In the genomic region with DNA sequence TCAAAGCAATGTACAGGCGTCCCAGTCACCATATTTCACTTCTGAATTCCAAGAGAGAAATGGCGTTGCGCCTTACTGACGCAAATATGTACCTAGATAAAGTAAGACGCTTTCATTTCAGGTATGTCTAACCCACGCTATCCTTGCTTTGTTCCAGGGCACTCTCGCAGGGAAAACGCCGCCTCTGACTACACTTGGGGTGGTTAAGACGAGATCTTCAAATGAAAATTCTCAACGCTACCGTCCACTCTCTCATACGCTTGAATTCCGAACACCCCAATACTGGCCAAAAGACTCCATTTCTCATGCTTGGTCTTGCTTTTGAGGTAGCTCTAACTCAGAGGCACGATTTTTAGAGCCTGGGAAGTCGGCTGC, we compare ENCODE assay signal across 8 cellular contexts. TPM values are rescaled to one million over a fixed set of nuclear protein-coding genes. Genes with fewer than 3 reads are reported as not detected.
DNase-seq lines count a peak whose midpoint lies in the region; ATAC-seq and TF ChIP-seq lines count a peak whose summit lies in the region.

No MANE protein-coding gene starts in this region.

- H3K27ac Mint-ChIP-seq in dendritic cell treated with granulocyte-macrophage colony-stimulating factor and Interleukin-4, amounts not matched to agents 40 ng/mL and 50 ng/mL, for 4 days, result peak overlapping the region; percentile 99

- no peaks in the 10 kb centered on the region for H3K9me3 Mint-ChIP-seq in dendritic cell treated with granulocyte-macrophage colony-stimulating factor and Interleukin-4, amounts not matched to agents 40 ng/mL and 50 ng/mL, for 4 days

- H3K36me3 ChIP-seq in mucosa of descending colon (ENCODE audit: low read depth) (no peaks in the 10 kb centered on the region), aorta (ENCODE audit: control insufficient read depth in 1 of 2, insufficient read depth in 2 of 2, low read length in 1 of 2) (no peaks in the 10 kb centered on the region)

- ATAC-seq in GM21619 (IDR thresholded peaks at IDR 0.05; ENCODE audit: unreplicated experiment), result peak; percentile 19
- ATAC-seq in mucosa of descending colon, result peak; percentile 12
- peak; percentile 4 for ATAC-seq in aorta (ENCODE audit: low FRiP score)

- intact Hi-C loops in dendritic cell treated with granulocyte-macrophage colony-stimulating factor and Interleukin-4, amounts not matched to agents 40 ng/mL and 50 ng/mL, for 4 days (cut with micrococcal nuclease), result loop anchor here (5.0 kb wide), 2 partner anchors 95 to 275 kb away; partner anchors contain the start of genes RLF and ZNF684
- intact Hi-C loops in mucosa of descending colon (cut with DNase I, micrococcal nuclease) (loop anchor here in 1 of 2 donors (10.0 kb wide), 1 partner anchor 92 kb away; the partner anchor contains the start of gene RLF), aorta (cut with DNase I) (loop anchor here in 1 of 2 donors (5.0 kb wide), 1 partner anchor 95 kb away; the partner anchor contains the start of gene RLF)

- H3K4me1 ChIP-seq in mucosa of descending colon (ENCODE audit: low read depth) (peaks cover 8% of the 10 kb centered on the region), aorta (ENCODE audit: control insufficient read depth in 1 of 2, insufficient read depth in 2 of 2, low read length in 2 of 2) (peaks cover 0 to 4% of the 10 kb centered on the region in 2 donors)

- H3K4me3 Mint-ChIP-seq in dendritic cell treated with granulocyte-macrophage colony-stimulating factor and Interleukin-4, amounts not matched to agents 40 ng/mL and 50 ng/mL, for 4 days, result peak overlapping the region; percentile 97

- peaks cover under 1% of the 10 kb centered on the region for H3K4me1 Mint-ChIP-seq in dendritic cell treated with granulocyte-macrophage colony-stimulating factor and Interleukin-4, amounts not matched to agents 40 ng/mL and 50 ng/mL, for 4 days (ENCODE audit: low read depth)

- DNase-seq in DMS79 treated with DMSO at 0.1 percent for 48 hours (lab: John Stamatoyannopoulos, UW) (peak; percentile 88), NCI-H748 treated with DMSO at 0.1 percent for 48 hours (lab: John Stamatoyannopoulos, UW) (peak; percentile 100), mucosa of descending colon (no peak), aorta (no peak), NCI-H526 treated with DMSO at 0.1 percent for 48 hours (lab: John Stamatoyannopoulos, UW) (no peak), H4 (ENCODE audit: low spot score) (no peak)

- no peaks in the 10 kb centered on the region for H3K27me3 Mint-ChIP-seq in dendritic cell treated with granulocyte-macrophage colony-stimulating factor and Interleukin-4, amounts not matched to agents 40 ng/mL and 50 ng/mL, for 4 days

- no peaks in the 10 kb centered on the region for H3K27me3 ChIP-seq in aorta (ENCODE audit: control insufficient read depth in 1 of 2, insufficient read depth in 2 of 2, low read length in 1 of 2)

- peak overlapping the region; percentile 51 to 98 for H3K27ac ChIP-seq in aorta (ENCODE audit: low read depth in 1 of 2, low read length in 2 of 2)

- H3K36me3 Mint-ChIP-seq in dendritic cell treated with granulocyte-macrophage colony-stimulating factor and Interleukin-4, amounts not matched to agents 40 ng/mL and 50 ng/mL, for 4 days (ENCODE audit: low read depth), result peaks cover 47% of the 10 kb centered on the region

- TF ChIP-seq CTCF in mucosa of descending colon (IDR thresholded peaks at IDR 0.05), result no peak

- H3K4me3 ChIP-seq in mucosa of descending colon (peak overlapping the region; percentile 73), aorta (ENCODE audit: low read length in 2 of 2) (peak overlapping the region; percentile 48 to 82)

- 0% methylated on average over 16 of the region's 16 CpGs for WGBS in aorta, 2 donors

- no peaks in the 10 kb centered on the region for H3K9me3 ChIP-seq in mucosa of descending colon
- H3K9me3 ChIP-seq in aorta (ENCODE audit: control insufficient read depth, low read length), result no peaks in the 10 kb centered on the region

RNA-seq across cellular contexts. Expression of gene ZMPSTE24, which starts 0.7 kb away (rescaled TPM):
- total RNA-seq in mucosa of descending colon, result 10 to 100 TPM; 46.0 to 51.9 (median 47.0) TPM
- 10 to 100 TPM; 51.1 to 56.5 TPM for total RNA-seq in aorta
- 10 to 100 TPM; 27.8 to 28.9 TPM for polyA plus RNA-seq in aorta
- 88.5 and 123 TPM in 2 replicates for total RNA-seq in H4 (2014; rRNA removed; shearing (Covaris generic))

RNA-seq across cellular contexts. Expression of gene TMCO2, which starts 9.6 kb away (rescaled TPM):
- not detected for total RNA-seq in mucosa of descending colon
- not detected for total RNA-seq in aorta
- not detected for polyA plus RNA-seq in aorta
- not detected in 2 replicates for total RNA-seq in H4 (2014; rRNA removed; shearing (Covaris generic))

RNA-seq across cellular contexts. Expression of gene COL9A2, which starts 59.8 kb away (rescaled TPM):
- total RNA-seq in mucosa of descending colon, result 10 to 100 TPM in 1 of 3 donors, 1 to 10 TPM in 2; 3.4 to 11.2 (median 4.8) TPM
- 10 to 100 TPM in 1 of 2 donors, 1 to 10 TPM in 1; 8.6 to 16.3 TPM for total RNA-seq in aorta
- 10 to 100 TPM; 10.1 to 27.7 TPM for polyA plus RNA-seq in aorta
- 0.85 and 1.6 TPM in 2 replicates for total RNA-seq in H4 (2014; rRNA removed; shearing (Covaris generic))

Comparison
In these comparisons a context has a peak if more than half of its experiments do, and no peak if none do; other contexts are left out.
1. DNase-seq: peak in DMS79 treated with DMSO at 0.1 percent for 48 hours (single experiment) and NCI-H748 treated with DMSO at 0.1 percent for 48 hours (single experiment); none in mucosa of descending colon (0 of 3), aorta (0 of 2), NCI-H526 treated with DMSO at 0.1 percent for 48 hours (single experiment) and H4 (single experiment).
2. Peak in every context shown above with its lines, with median percentiles within 50 percentile points of each other: ATAC-seq.